In genomic region chr1:188037572-188037971, GRCh38 we compare ENCODE assay signal across 3 cellular contexts.
DNase-seq lines count a peak whose midpoint lies in the region; ATAC-seq, FAIRE-seq and TF ChIP-seq lines count a peak whose summit lies in the region.
"Not testable (repeated sequence)": the region's sequence is repeated elsewhere in the genome, so short reads cannot be mapped to it uniquely, and the experiment has no call there.

No MANE protein-coding gene starts in this region.

- peaks cover 10% of the 10 kb centered on the region; the same call in 2 of the 3 replicates for H3K9me3 ChIP-seq in A549
- H3K9me3 ChIP-seq in HEK293 (ENCODE audit: control insufficient read depth, insufficient read depth, low read depth, low read length); K562 (replicated peaks; ENCODE audit: control insufficient read depth, insufficient read depth, low read depth, low read length): not testable (repeated sequence)

- not testable (repeated sequence) for DNase-seq in A549 (ENCODE audit: low read depth in 1 of 2, low spot score in 1 of 2); K562 (ENCODE audit: extremely low read depth in 1 of 4, low spot score in 3 of 4)

- TF ChIP-seq RAD21 in A549 (conservative IDR thresholded peaks at IDR 0.05 in 1 of 2, IDR thresholded peaks at IDR 0.05 in 1 of 2); K562 (CRISPR knock-in tag; conservative IDR thresholded peaks at IDR 0.05 in 1 of 2, IDR thresholded peaks at IDR 0.05 in 1 of 2): not testable (repeated sequence)

- not testable (repeated sequence) for TF ChIP-seq EP300 in A549 (IDR thresholded peaks at IDR 0.05); K562 (IDR thresholded peaks at IDR 0.05; ENCODE audit: low read length)

- not testable (repeated sequence) for H3K36me3 ChIP-seq in HEK293 (ENCODE audit: control insufficient read depth in 2 of 2, insufficient read depth in 1 of 2, low read length in 2 of 2); K562 (ENCODE audit: control insufficient read depth, insufficient read depth, low read length)

- H3K4me1 ChIP-seq in A549; HEK293 (ENCODE audit: control insufficient read depth, insufficient read depth, low read length); K562 (replicated peaks in 1 of 2; ENCODE audit: control insufficient read depth in 2 of 2, insufficient read depth in 2 of 2, low read length in 2 of 2): not testable (repeated sequence)

- not testable (repeated sequence) for TF ChIP-seq POLR2A in A549 (IDR thresholded peaks at IDR 0.05; ENCODE audit: low read length); K562 (conservative IDR thresholded peaks at IDR 0.05)

- not testable (repeated sequence) for H3K9ac ChIP-seq in K562 (ENCODE audit: insufficient read depth in 1 of 2, low read depth in 2 of 2, low read length in 2 of 2)

- intact Hi-C loops in K562 (cut with micrococcal nuclease), result not testable (repeated sequence)

- 45% methylated on average over 2 of the region's 2 CpGs for WGBS in A549 (ENCODE audit: missing lambda C conversion rate)
- 0% methylated on average over 2 of the region's 2 CpGs for WGBS in K562 (ENCODE audit: insufficient coverage, low coverage, missing lambda C conversion rate)

- H3K27ac ChIP-seq in A549; HEK293 (ENCODE audit: extremely low read depth, low read depth, low read length); K562 (ENCODE audit: extremely low read depth, low read depth, low read length): not testable (repeated sequence)

- not testable (repeated sequence) for BruUV-seq in K562 (replicated peaks; lab: Mats Ljungman, UMichigan)

- TF ChIP-seq CTCF in A549 (IDR thresholded peaks at IDR 0.05); HEK293 (tag by site-specific recombination; IDR thresholded peaks at IDR 0.05); K562 (IDR thresholded peaks at IDR 0.05 in 2 of 3, conservative IDR thresholded peaks at IDR 0.05 in 1 of 3; ENCODE audit: insufficient read depth in 2 of 3, low read depth in 1 of 3, low read length in 3 of 3): not testable (repeated sequence)

- POLR2A ChIA-PET in A549 (lab: Yijun Ruan, JAX); HEK293 (lab: Yijun Ruan, JAX); K562 (lab: Yijun Ruan, JAX): not testable (repeated sequence)

- H4K20me1 ChIP-seq in K562 (replicated peaks; ENCODE audit: control insufficient read depth, insufficient read depth, low read length), result not testable (repeated sequence)

- ATAC-seq in A549, K562: not testable (repeated sequence)

- H3K4me2 ChIP-seq in A549; K562 (ENCODE audit: insufficient read depth, low read length): not testable (repeated sequence)

- H3K27me3 ChIP-seq in K562 (ENCODE audit: control insufficient read depth in 2 of 2, insufficient read depth in 2 of 2, low read length in 2 of 2), result not testable (repeated sequence)

- H3K79me2 ChIP-seq in K562 (ENCODE audit: control insufficient read depth, insufficient read depth, low read length), result not testable (repeated sequence)

- not testable (repeated sequence) for H3K4me3 ChIP-seq in A549; HEK293 (ENCODE audit: low read depth, low read length); K562

- in situ Hi-C loops in K562 (cut with MboI), result not testable (repeated sequence)

- H3K9me1 ChIP-seq in K562 (ENCODE audit: control insufficient read depth, insufficient read depth, low read length), result not testable (repeated sequence)

- FAIRE-seq in A549 (lab: Jason Lieb, UNC); K562 (lab: Jason Lieb, UNC): not testable (repeated sequence)

- CTCF ChIA-PET in A549 (lab: Yijun Ruan, JAX), result interaction anchor here (0.7 kb wide), 1 partner anchor 379 kb away, joined by 3 read pairs; no protein-coding TSS in a partner anchor
- CTCF ChIA-PET in HEK293 (lab: Yijun Ruan, JAX), result interaction anchor here (0.6 kb wide), 1 partner anchor 8 kb away, joined by 4 read pairs; no protein-coding TSS in a partner anchor
- CTCF ChIA-PET in K562 (lab: Yijun Ruan, JAX; ENCODE audit: low intra/inter-chr PET ratio), result not testable (repeated sequence)

- not testable (repeated sequence) for H2AFZ ChIP-seq in K562 (ENCODE audit: low read depth, low read length)

TF ChIP-seq in A549, 52 proteins besides CTCF, POLR2A, EP300 and RAD21:
- peak; percentile 83 for TF ChIP-seq ZFP36 (IDR thresholded peaks at IDR 0.05; ENCODE audit: borderline replicate concordance, partially characterized antibody)

TF ChIP-seq in HEK293, 187 proteins besides CTCF, POLR2A, EP300 and RAD21:
- TF ChIP-seq ZNF585B (tag by site-specific recombination; IDR thresholded peaks at IDR 0.05) (peak; percentile 81), SETDB1 (IDR thresholded peaks at IDR 0.05; ENCODE audit: insufficient read length, low read length) (peak; percentile 28)
TF ChIP-seq in HEK293: peak in this region for 2; not testable (repeated sequence) for 185.

TF ChIP-seq in K562, 482 proteins besides CTCF, POLR2A, EP300 and RAD21:
- TF ChIP-seq ZFP36 (IDR thresholded peaks at IDR 0.05; ENCODE audit: low read depth, low read length, partially characterized antibody), result peak; percentile 36
